ENCODE assay signal across 8 cellular contexts in the genomic region with DNA sequence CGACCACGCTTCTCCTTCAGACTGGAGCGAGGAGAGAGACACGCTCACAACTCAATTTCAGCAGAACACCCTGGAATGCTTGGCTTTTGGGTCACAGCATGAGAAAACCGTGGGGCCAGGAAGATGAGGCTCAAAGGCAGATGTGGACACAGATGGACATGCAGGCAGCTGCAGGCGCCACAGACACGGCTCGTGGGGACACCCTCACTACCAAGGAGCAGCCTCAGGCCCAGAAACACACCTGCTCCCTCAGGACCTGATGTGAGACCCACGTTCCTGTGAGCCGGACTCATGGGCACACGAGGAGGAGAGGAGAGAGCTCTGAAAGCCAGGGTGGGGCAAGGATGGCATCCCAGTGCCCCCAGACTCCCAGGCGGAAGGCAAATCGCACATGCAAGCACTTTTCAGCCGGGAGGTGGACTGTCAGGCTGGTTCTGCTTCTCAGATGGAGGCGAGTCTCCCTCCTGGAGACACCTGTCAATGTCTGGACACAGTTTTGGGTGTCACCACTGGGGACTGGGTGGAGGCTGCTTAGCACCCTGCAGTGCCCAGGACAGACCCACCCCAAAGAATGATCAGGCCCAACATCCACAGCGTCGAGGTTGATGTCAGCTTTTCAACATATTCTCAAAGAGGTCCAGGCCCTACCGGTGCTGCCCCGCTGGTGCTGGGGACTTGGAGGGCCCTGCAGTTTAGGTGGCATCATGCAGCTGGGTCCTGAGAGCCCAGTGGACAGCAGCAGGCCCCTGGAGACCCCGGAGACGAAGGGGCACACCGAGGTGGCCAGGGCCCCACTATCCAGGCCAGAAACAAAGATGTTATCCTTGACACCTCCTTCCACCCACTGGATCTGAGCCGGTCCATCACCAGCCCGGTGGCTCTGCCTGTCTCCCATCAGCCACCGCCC. TPM values are rescaled to one million over a fixed set of nuclear protein-coding genes. Genes with fewer than 3 reads are reported as not detected.
A peak's percentile ranks its signal among the peaks of the same experiment; 100 is the strongest.
DNase-seq lines count a peak whose midpoint lies in the region; ATAC-seq and TF ChIP-seq lines count a peak whose summit lies in the region.

No MANE protein-coding gene starts in this region.

- H4K20me1 ChIP-seq in GM23338 (replicated peaks; ENCODE audit: insufficient read depth) = peaks cover 16% of the 10 kb centered on the region

- peak overlapping the region; percentile 91; the same call in 2 of the 3 replicates for H3K4me3 Mint-ChIP-seq in GM23338
- peak overlapping the region; percentile 98 for H3K4me3 Mint-ChIP-seq in activated CD4-positive, alpha-beta memory T cell treated with anti-CD3 and anti-CD28 coated beads, Interleukin-2, amount 10 ng/mL, durations not matched to agents 7 days and 5 days

- H3K9me2 ChIP-seq in GM23338 (ENCODE audit: insufficient read depth) = no peaks in the 10 kb centered on the region

- no peaks in the 10 kb centered on the region; the same call in 2 of the 3 replicates for H3K36me3 Mint-ChIP-seq in GM23338 (ENCODE audit: low read depth)
- H3K36me3 Mint-ChIP-seq in activated CD4-positive, alpha-beta memory T cell treated with anti-CD3 and anti-CD28 coated beads, Interleukin-2, amount 10 ng/mL, durations not matched to agents 7 days and 5 days (ENCODE audit: low read depth) = peaks cover 37% of the 10 kb centered on the region

- H3K9me3 ChIP-seq in skeletal muscle tissue (ENCODE audit: control insufficient read depth in 3 of 3, low read length in 3 of 3) = no peaks in the 10 kb centered on the region

- no peak for TF ChIP-seq POLR2A in lower leg skin (IDR thresholded peaks at IDR 0.05)

- peak overlapping the region; percentile 98 for H3K4me2 ChIP-seq in GM23338

- peaks cover 31% of the 10 kb centered on the region for H3K4me1 Mint-ChIP-seq in GM23338
- H3K4me1 Mint-ChIP-seq in activated CD4-positive, alpha-beta memory T cell treated with anti-CD3 and anti-CD28 coated beads, Interleukin-2, amount 10 ng/mL, durations not matched to agents 7 days and 5 days = peaks cover 41% of the 10 kb centered on the region

- H3K9me3 Mint-ChIP-seq in GM23338 = no peaks in the 10 kb centered on the region; the same call in 2 of the 3 replicates
- no peaks in the 10 kb centered on the region for H3K9me3 Mint-ChIP-seq in activated CD4-positive, alpha-beta memory T cell treated with anti-CD3 and anti-CD28 coated beads, Interleukin-2, amount 10 ng/mL, durations not matched to agents 7 days and 5 days

- DNase-seq in GM23338 (ENCODE audit: low spot score) = no peak
- no peak for DNase-seq in activated CD4-positive, alpha-beta memory T cell treated with anti-CD3 and anti-CD28 coated beads, Interleukin-2, amount 10 ng/mL, durations not matched to agents 7 days and 5 days
- no peak for DNase-seq in fibroblast of villous mesenchyme (ENCODE audit: low read depth)
- DNase-seq in lower leg skin (ENCODE audit: low spot score in 2 of 2) = no peak
- DNase-seq in NCI-H2171 treated with DMSO at 0.1 percent for 48 hours (lab: John Stamatoyannopoulos, UW) = no peak

- H3K4me1 ChIP-seq in GM23338 (ENCODE audit: insufficient read depth) (peaks cover 14% of the 10 kb centered on the region; the same call in 1 of the 2 replicates), skeletal muscle tissue (ENCODE audit: control insufficient read depth in 3 of 3, insufficient read depth in 3 of 3, low read length in 3 of 3) (peaks cover 28 to 42% (median 28%) of the 10 kb centered on the region in 3 donors)

- CTCF ChIA-PET in activated CD4-positive, alpha-beta memory T cell treated with anti-CD3 and anti-CD28 coated beads, Interleukin-2, amount 10 ng/mL, durations not matched to agents 7 days and 5 days (lab: Charles Lee) = interaction anchor here (1.0 to 2.2 kb wide), 4 partner anchors 14 to 184 kb away, joined by 3 to 9 read pairs (median 4); no protein-coding TSS in a partner anchor

- H3K36me3 ChIP-seq in GM23338 (ENCODE audit: insufficient read depth) (no peaks in the 10 kb centered on the region), skeletal muscle tissue (ENCODE audit: control insufficient read depth in 3 of 3, insufficient read depth in 3 of 3, low read length in 3 of 3) (peaks cover 0 to 4% (median 2%) of the 10 kb centered on the region in 3 donors)

- H3K27me3 Mint-ChIP-seq in GM23338 (ENCODE audit: insufficient read depth, low read depth, poor library complexity) = peaks cover 11% of the 10 kb centered on the region
- H3K27me3 Mint-ChIP-seq in activated CD4-positive, alpha-beta memory T cell treated with anti-CD3 and anti-CD28 coated beads, Interleukin-2, amount 10 ng/mL, durations not matched to agents 7 days and 5 days = no peaks in the 10 kb centered on the region

- H2AFZ ChIP-seq in GM23338 = no peak overlapping the region

- TF ChIP-seq CTCF in GM23338 (conservative IDR thresholded peaks at IDR 0.05; ENCODE audit: low read depth in 2 of 2) (no peak), fibroblast of villous mesenchyme (IDR thresholded peaks at IDR 0.05; ENCODE audit: insufficient read depth, low read depth, low read length) (no peak), lower leg skin (IDR thresholded peaks at IDR 0.05) (no peak)

- intact Hi-C loops in lower leg skin (cut with DNase I; ENCODE audit: low total_unique reads) = no loop called here

- WGBS in lower leg skin, 2 donors = 52 to 57% methylated on average over 23 of the region's 25 CpGs

- H3K27ac Mint-ChIP-seq in GM23338 = no peak overlapping the region
- H3K27ac Mint-ChIP-seq in activated CD4-positive, alpha-beta memory T cell treated with anti-CD3 and anti-CD28 coated beads, Interleukin-2, amount 10 ng/mL, durations not matched to agents 7 days and 5 days = peak overlapping the region; percentile 97

- peak overlapping the region; percentile 55; the same call in 1 of the 2 replicates for H3K27ac ChIP-seq in GM23338 (ENCODE audit: low read depth)
- H3K27ac ChIP-seq in skeletal muscle tissue (ENCODE audit: low read depth, low read length) = peak overlapping the region; percentile 69

- peaks cover 27% of the 10 kb centered on the region for H3K79me2 ChIP-seq in GM23338 (replicated peaks; ENCODE audit: insufficient read depth)

- H3K4me3 ChIP-seq in GM23338 = no peak overlapping the region
- peak overlapping the region; percentile 96 for H3K4me3 ChIP-seq in fibroblast of villous mesenchyme (ENCODE audit: low read depth, low read length)
- peak overlapping the region; percentile 88 to 94 (median 89) for H3K4me3 ChIP-seq in skeletal muscle tissue (ENCODE audit: low read length in 3 of 3)
- no peak overlapping the region for H3K4me3 ChIP-seq in lower leg skin (ENCODE audit: low read depth, poor library complexity, severe bottlenecking)

- H3K27me3 ChIP-seq in GM23338 (ENCODE audit: insufficient read depth) = no peaks in the 10 kb centered on the region
- no peaks in the 10 kb centered on the region for H3K27me3 ChIP-seq in skeletal muscle tissue (ENCODE audit: control insufficient read depth in 3 of 3, insufficient read depth in 3 of 3, low read length in 3 of 3)

- peak overlapping the region; percentile 13 to 90 (median 90) for H3K9ac ChIP-seq in skeletal muscle tissue (ENCODE audit: low read depth in 1 of 3, low read length in 3 of 3)

- POLR2A ChIA-PET in activated CD4-positive, alpha-beta memory T cell treated with anti-CD3 and anti-CD28 coated beads, Interleukin-2, amount 10 ng/mL, durations not matched to agents 7 days and 5 days (lab: Charles Lee) = interaction anchor here (1.0 to 6.6 kb wide), 13 partner anchors 8 to 40 kb away, joined by 3 to 111 read pairs (median 6); a partner anchor contains a TSS

- ATAC-seq in GM23338 = no peak
- ATAC-seq in GM19397 (IDR thresholded peaks at IDR 0.05; ENCODE audit: unreplicated experiment) = no peak
- no peak for ATAC-seq in HG02763 (IDR thresholded peaks at IDR 0.05; ENCODE audit: unreplicated experiment)

- H3F3A ChIP-seq in GM23338 (replicated peaks; ENCODE audit: low read depth) = peaks cover 5% of the 10 kb centered on the region

RNA-seq across cellular contexts. Expression of a gene that starts 2.3 kb away (rescaled TPM):
- 68.8 and 99.9 TPM in 2 replicates for total RNA-seq in GM23338 (2014; rRNA removed; shearing (Covaris generic))
- polyA plus RNA-seq in GM23338 (2016; fragmentation: Nextera tagmentation; extraction: Ambion mirVana) = 34.2 and 37.1 TPM in 2 replicates
- 100 to 1,000 TPM; 255 to 259 TPM for total RNA-seq in activated CD4-positive, alpha-beta memory T cell treated with anti-CD3 and anti-CD28 coated beads, Interleukin-2, amount 10 ng/mL, durations not matched to agents 7 days and 5 days
- total RNA-seq in fibroblast of villous mesenchyme (45.8 and 62.2 TPM in 2 replicates), skeletal muscle tissue (52.7 TPM), lower leg skin (100 to 1,000 TPM; 154 to 201 (median 186) TPM)

RNA-seq across cellular contexts. Expression of a gene that starts 19.7 kb away (rescaled TPM):
- total RNA-seq in GM23338 (2014; rRNA removed; shearing (Covaris generic)) = 20.2 and 22.0 TPM in 2 replicates
- polyA plus RNA-seq in GM23338 (2016; fragmentation: Nextera tagmentation; extraction: Ambion mirVana) = 8.9 and 12.3 TPM in 2 replicates
- 10 to 100 TPM; 24.6 to 25.7 TPM for total RNA-seq in activated CD4-positive, alpha-beta memory T cell treated with anti-CD3 and anti-CD28 coated beads, Interleukin-2, amount 10 ng/mL, durations not matched to agents 7 days and 5 days
- total RNA-seq in fibroblast of villous mesenchyme (10.4 and 16.8 TPM in 2 replicates), skeletal muscle tissue (2.6 TPM), lower leg skin (10 to 100 TPM in 3 of 4 donors, 1 to 10 TPM in 1; 9.0 to 16.2 (median 13.5) TPM)

RNA-seq across cellular contexts. Expression of a gene that starts 22.2 kb away (rescaled TPM):
- 10.6 and 12.4 TPM in 2 replicates for total RNA-seq in GM23338 (2014; rRNA removed; shearing (Covaris generic))
- 7.8 and 7.9 TPM in 2 replicates for polyA plus RNA-seq in GM23338 (2016; fragmentation: Nextera tagmentation; extraction: Ambion mirVana)
- total RNA-seq in activated CD4-positive, alpha-beta memory T cell treated with anti-CD3 and anti-CD28 coated beads, Interleukin-2, amount 10 ng/mL, durations not matched to agents 7 days and 5 days = 10 to 100 TPM; 13.3 to 15.5 TPM
- total RNA-seq in fibroblast of villous mesenchyme (3.9 and 4.5 TPM in 2 replicates), skeletal muscle tissue (1.0 TPM), lower leg skin (10 to 100 TPM; 20.1 to 27.3 (median 25.7) TPM)

RNA-seq across cellular contexts. Expression of a gene that starts 22.2 kb away (rescaled TPM):
- 87.0 and 106 TPM in 2 replicates for total RNA-seq in GM23338 (2014; rRNA removed; shearing (Covaris generic))
- polyA plus RNA-seq in GM23338 (2016; fragmentation: Nextera tagmentation; extraction: Ambion mirVana) = 35.5 and 39.4 TPM in 2 replicates
- 10 to 100 TPM; 36.5 to 39.7 TPM for total RNA-seq in activated CD4-positive, alpha-beta memory T cell treated with anti-CD3 and anti-CD28 coated beads, Interleukin-2, amount 10 ng/mL, durations not matched to agents 7 days and 5 days
- total RNA-seq in fibroblast of villous mesenchyme = 40.6 and 49.2 TPM in 2 replicates
- total RNA-seq in skeletal muscle tissue = 8.9 TPM
- total RNA-seq in lower leg skin = 100 to 1,000 TPM; 108 to 119 (median 113) TPM

RNA-seq across cellular contexts. Expression of a gene that starts 34.8 kb away (rescaled TPM):
- 28.4 and 90.1 TPM in 2 replicates for total RNA-seq in GM23338 (2014; rRNA removed; shearing (Covaris generic))
- 20.2 and 23.5 TPM in 2 replicates for polyA plus RNA-seq in GM23338 (2016; fragmentation: Nextera tagmentation; extraction: Ambion mirVana)
- total RNA-seq in activated CD4-positive, alpha-beta memory T cell treated with anti-CD3 and anti-CD28 coated beads, Interleukin-2, amount 10 ng/mL, durations not matched to agents 7 days and 5 days = 10 to 100 TPM; 46.5 to 47.5 TPM
- total RNA-seq in fibroblast of villous mesenchyme (11.2 and 15.8 TPM in 2 replicates), skeletal muscle tissue (5.7 TPM), lower leg skin (10 to 100 TPM; 32.9 to 51.1 (median 41.2) TPM)

Comparison
In these comparisons a context has a peak if more than half of its experiments do, and no peak if none do; other contexts are left out.
1. H3K4me3 ChIP-seq: peak in fibroblast of villous mesenchyme (single experiment) and skeletal muscle tissue (3 of 3); none in GM23338 (single experiment) and lower leg skin (single experiment).